1 cellular context compared by ENCODE assay signal in genomic region chr7:140400381-140400780, GRCh38.
TF ChIP-seq lines count a peak whose summit lies in the region.

No MANE protein-coding gene starts in this region.

TF ChIP-seq in K562, 482 proteins besides CTCF, POLR2A, EP300 and RAD21 (continued from another document):
- TF ChIP-seq ETS1 (conservative IDR thresholded peaks at IDR 0.05; ENCODE audit: control insufficient read depth, low read depth, low read length): no peak
